ENCODE assay signal across 9 cellular contexts in genomic region chr1:205229916-205230700, GRCh38. TPM values are rescaled to one million over a fixed set of nuclear protein-coding genes. Genes with fewer than 3 reads are reported as not detected.
DNase-seq lines count a peak whose midpoint lies in the region; ATAC-seq, FAIRE-seq and TF ChIP-seq lines count a peak whose summit lies in the region.
"Had no signal": no experiment of that assay in that cellular context is flagged by ENCODE, and none has a peak within 500 bp of the region (broad histone marks: within the 10 kb centered on the region; RNA-seq: fewer than 3 reads in every experiment).

No MANE protein-coding gene starts in this region.

- no peak overlapping the region for H3K27ac Mint-ChIP-seq in activated T-cell treated with anti-CD3 and anti-CD28 coated beads, Interleukin-2, amount 50 U/mL, for 72 hours

- H3K4me3 Mint-ChIP-seq in activated T-cell treated with anti-CD3 and anti-CD28 coated beads, Interleukin-2, amount 50 U/mL, for 72 hours, result peak overlapping the region; percentile 95

- H3K9me3 ChIP-seq in A549 (no peaks in the 10 kb centered on the region), muscle layer of duodenum (ENCODE audit: control insufficient read depth in 1 of 2, low read length in 2 of 2) (no peaks in the 10 kb centered on the region), Peyer's patch (no peaks in the 10 kb centered on the region)

- DNase-seq in A549 (ENCODE audit: low read depth in 1 of 2, low spot score in 1 of 2), result no peak
- DNase-seq in activated T-cell treated with anti-CD3 and anti-CD28 coated beads, Interleukin-2, amount 50 U/mL, for 72 hours, result no peak
- DNase-seq in Peyer's patch, result no peak

- TF ChIP-seq EP300 in A549 (IDR thresholded peaks at IDR 0.05), result no peak

- no peak overlapping the region for H3K27ac ChIP-seq in A549
- H3K27ac ChIP-seq in muscle layer of duodenum (ENCODE audit: low read length), result no peak overlapping the region
- peak overlapping the region in 2 of 4 donors; percentile 12 to 16 for H3K27ac ChIP-seq in Peyer's patch
- H3K27ac ChIP-seq: foreskin keratinocyte had no signal

- H3K4me1 ChIP-seq in A549, result peaks cover 12% of the 10 kb centered on the region; the same call in 2 of the 3 replicates
- peaks cover 6 to 29% of the 10 kb centered on the region in 2 donors for H3K4me1 ChIP-seq in muscle layer of duodenum (ENCODE audit: control insufficient read depth in 1 of 2, insufficient read depth in 2 of 2, low read length in 2 of 2)
- H3K4me1 ChIP-seq in Peyer's patch, result peaks cover 0 to 30% (median 7%) of the 10 kb centered on the region in 4 donors

- peaks cover 20% of the 10 kb centered on the region for H3K27me3 Mint-ChIP-seq in activated T-cell treated with anti-CD3 and anti-CD28 coated beads, Interleukin-2, amount 50 U/mL, for 72 hours (ENCODE audit: low read depth)

- WGBS in A549 (ENCODE audit: missing lambda C conversion rate), result 77% methylated on average over 10 of the region's 10 CpGs

- H3K27me3 ChIP-seq in muscle layer of duodenum (ENCODE audit: low read depth, low read length), result no peaks in the 10 kb centered on the region
- H3K27me3 ChIP-seq in Peyer's patch, result peaks cover 0 to 8% of the 10 kb centered on the region in 2 donors
- H3K27me3 ChIP-seq: foreskin keratinocyte had no signal

- H3K4me2 ChIP-seq in A549, result peak overlapping the region; percentile 95

- peaks cover 75% of the 10 kb centered on the region for H3K4me1 Mint-ChIP-seq in activated T-cell treated with anti-CD3 and anti-CD28 coated beads, Interleukin-2, amount 50 U/mL, for 72 hours (ENCODE audit: low read depth)

- POLR2A ChIA-PET in A549 (lab: Yijun Ruan, JAX), result interaction anchor here (1.1 to 1.6 kb wide), 2 partner anchors 19 to 26 kb away, joined by 6 read pairs; partner anchors contain the start of gene DSTYK

- TF ChIP-seq CTCF in A549 (IDR thresholded peaks at IDR 0.05), result no peak
- no peak for TF ChIP-seq CTCF in Peyer's patch (IDR thresholded peaks at IDR 0.05)

- no peaks in the 10 kb centered on the region for H3K9me3 Mint-ChIP-seq in activated T-cell treated with anti-CD3 and anti-CD28 coated beads, Interleukin-2, amount 50 U/mL, for 72 hours

- peaks cover 0 to 2% of the 10 kb centered on the region in 2 donors for H3K36me3 Mint-ChIP-seq in activated T-cell treated with anti-CD3 and anti-CD28 coated beads, Interleukin-2, amount 50 U/mL, for 72 hours (ENCODE audit: insufficient read depth in 2 of 2)

- H3K4me3 ChIP-seq in A549 (no peak overlapping the region), muscle layer of duodenum (ENCODE audit: low read depth in 1 of 2, low read length in 2 of 2) (peak overlapping the region; percentile 12 to 42), Peyer's patch (peak overlapping the region in 2 of 4 donors; percentile 61 to 64)

- no peaks in the 10 kb centered on the region for H3K36me3 ChIP-seq in muscle layer of duodenum (ENCODE audit: control insufficient read depth in 1 of 2, insufficient read depth in 2 of 2, low read length in 2 of 2)
- no peaks in the 10 kb centered on the region for H3K36me3 ChIP-seq in Peyer's patch

- no peak for FAIRE-seq in A549 (lab: Jason Lieb, UNC)

- TF ChIP-seq POLR2A in A549 (IDR thresholded peaks at IDR 0.05; ENCODE audit: low read length), result no peak
- TF ChIP-seq POLR2A in Peyer's patch (IDR thresholded peaks at IDR 0.05), result no peak

- no peak for TF ChIP-seq RAD21 in A549 (conservative IDR thresholded peaks at IDR 0.05 in 1 of 2, IDR thresholded peaks at IDR 0.05 in 1 of 2)

- no peak for ATAC-seq in A549
- ATAC-seq in GM21360 (IDR thresholded peaks at IDR 0.05; ENCODE audit: unreplicated experiment), result peak; percentile 3
- no peak for ATAC-seq in activated T-cell treated with anti-CD3 and anti-CD28 coated beads, Interleukin-2, amount 50 U/mL, for 72 hours (replicated peaks in 1 of 2)
- no peak for ATAC-seq in HG03280 (IDR thresholded peaks at IDR 0.05; ENCODE audit: unreplicated experiment)
- ATAC-seq in HG03520 (IDR thresholded peaks at IDR 0.05; ENCODE audit: unreplicated experiment), result no peak
- ATAC-seq in HG03196 (IDR thresholded peaks at IDR 0.05; ENCODE audit: unreplicated experiment), result no peak

- CTCF ChIA-PET in A549 (lab: Yijun Ruan, JAX), result interaction anchor here (0.7 to 53.3 kb wide), 34 partner anchors 10 to 293 kb away, joined by 3 to 1139 read pairs (median 4); partner anchors contain the start of gene RBBP5

TF ChIP-seq in A549, 52 proteins besides CTCF, POLR2A, EP300 and RAD21:
- TF ChIP-seq CBX8 (IDR thresholded peaks at IDR 0.05) (no peak), ZNF302 (CRISPR knock-in tag; IDR thresholded peaks at IDR 0.05) (no peak)

RNA-seq across cellular contexts. Expression of gene TMCC2, which starts 2.4 kb away (rescaled TPM):
- polyA plus RNA-seq in A549 (2011; rRNA removed), result 1.6 and 1.7 TPM in 2 replicates
- 3.3 and 3.8 TPM in 2 replicates for polyA plus RNA-seq in A549 (2012; cell fraction: cytosol; rRNA removed)
- 4.6 and 5.4 TPM in 2 replicates for polyA plus RNA-seq in A549 (2012; cell fraction: nucleus; rRNA removed)
- polyA plus RNA-seq in A549 (2017; fragmentation: RNase III; extraction: RNeasy Plus Mini Kit Qiagen cat#74134 plus additional on column Dnase treatment), result 2.9 to 3.7 TPM (median 3.2 TPM) in 3 replicates
- polyA minus RNA-seq in A549 (2011; rRNA and poly(A)+ RNA removed), result 2.6 and 3.4 TPM in 2 replicates
- 1 to 10 TPM; 4.5 to 5.8 TPM for total RNA-seq in activated T-cell treated with anti-CD3 and anti-CD28 coated beads, Interleukin-2, amount 50 U/mL, for 72 hours
- 1 to 10 TPM in 2 of 4 donors, under 1 TPM in 2; 0.53 to 4.1 (median 1.1) TPM for total RNA-seq in Peyer's patch

RNA-seq across cellular contexts. Expression of gene DSTYK, which starts 18.6 kb away (rescaled TPM):
- 8.5 and 9.0 TPM in 2 replicates for polyA plus RNA-seq in A549 (2011; rRNA removed)
- polyA plus RNA-seq in A549 (2012; cell fraction: cytosol; rRNA removed), result 2.5 and 3.1 TPM in 2 replicates
- polyA plus RNA-seq in A549 (2012; cell fraction: nucleus; rRNA removed), result 1.6 and 2.0 TPM in 2 replicates
- polyA plus RNA-seq in A549 (2017; fragmentation: RNase III; extraction: RNeasy Plus Mini Kit Qiagen cat#74134 plus additional on column Dnase treatment), result 8.5 to 8.7 TPM (median 8.6 TPM) in 3 replicates
- polyA minus RNA-seq in A549 (2011; rRNA and poly(A)+ RNA removed), result 10.2 and 10.9 TPM in 2 replicates
- 10 to 100 TPM in 1 of 2 donors, 1 to 10 TPM in 1; 9.8 to 10.7 TPM for total RNA-seq in activated T-cell treated with anti-CD3 and anti-CD28 coated beads, Interleukin-2, amount 50 U/mL, for 72 hours
- total RNA-seq in Peyer's patch, result 10 to 100 TPM in 1 of 4 donors, 1 to 10 TPM in 3; 3.5 to 11.6 (median 6.8) TPM
